ENCODE assay signal across 9 cellular contexts in the genomic region with DNA sequence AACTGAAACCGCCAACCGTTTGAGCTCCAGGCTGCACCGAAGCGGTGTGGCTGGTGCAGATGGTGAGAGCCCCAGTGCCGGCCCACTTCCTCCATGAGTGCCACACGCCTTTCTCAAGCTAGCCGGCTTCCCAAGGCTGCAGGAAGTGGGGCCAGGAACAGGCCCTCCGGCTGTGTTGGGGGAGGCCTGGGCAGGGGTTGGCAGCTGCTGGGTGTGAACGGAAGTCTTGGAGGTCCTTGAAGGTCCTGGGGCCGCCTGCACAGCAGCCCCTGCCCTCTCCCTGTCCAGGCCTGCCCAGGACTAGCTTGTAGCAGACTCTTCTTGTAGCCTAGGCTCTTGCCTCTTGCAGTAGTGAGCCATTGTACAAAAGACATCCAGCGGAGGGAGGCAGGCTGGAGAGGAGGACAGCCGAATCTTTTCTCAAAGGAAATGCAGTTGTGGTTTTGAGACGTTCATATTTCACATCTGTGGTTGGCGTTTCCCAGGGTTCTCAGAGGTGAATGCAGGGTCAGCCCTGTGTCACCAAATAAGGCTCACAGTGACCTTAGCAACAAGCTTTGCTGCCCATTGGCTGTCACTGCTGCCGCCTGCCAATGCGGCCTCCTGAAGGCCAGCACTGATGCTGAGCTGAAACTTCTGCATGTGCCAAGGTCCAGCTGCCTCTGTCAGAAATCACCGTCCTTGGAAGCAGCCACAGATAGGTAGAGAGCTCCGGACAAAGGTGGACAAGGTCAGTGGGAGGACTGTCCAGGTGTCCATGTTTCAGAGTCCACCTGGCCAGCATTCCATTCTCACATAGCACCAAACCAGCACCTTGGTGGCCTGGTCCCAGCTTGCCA. TPM values are rescaled to one million over a fixed set of nuclear protein-coding genes. Genes with fewer than 3 reads are reported as not detected.
DNase-seq lines count a peak whose midpoint lies in the region; ATAC-seq and TF ChIP-seq lines count a peak whose summit lies in the region.
"Had no signal": no experiment of that assay in that cellular context is flagged by ENCODE, and none has a peak within 500 bp of the region (broad histone marks: within the 10 kb centered on the region; RNA-seq: fewer than 3 reads in every experiment).

No MANE protein-coding gene starts in this region.

- DNase-seq in GM04504 (ENCODE audit: low read depth): peak; percentile 55
- peak; percentile 99 for DNase-seq in Jurkat, Clone E6-1 (ENCODE audit: low read depth, low spot score)
- peak; percentile 51 for DNase-seq in activated CD8-positive, alpha-beta memory T cell treated with anti-CD3 and anti-CD28 coated beads, Interleukin-2, amount 50 U/mL, for 4 hours
- peak; percentile 48 for DNase-seq in stimulated activated naive B cell treated with anti-CD40 and anti-IgM and Interleukin-4, amounts not matched to agents 10 μg/mL and 1 μg/mL and 100 μg/mL, for 72 hours
- DNase-seq in HAP-1 (ENCODE audit: low spot score in 2 of 2): no peak
- no peak for DNase-seq in NCI-H345 treated with DMSO at 0.1 percent for 48 hours (lab: John Stamatoyannopoulos, UW; ENCODE audit: unreplicated experiment)

- H3K27me3 Mint-ChIP-seq in stimulated activated naive B cell treated with anti-CD40 and anti-IgM and Interleukin-4, amounts not matched to agents 10 μg/mL and 1 μg/mL and 100 μg/mL, for 72 hours: no peaks in the 10 kb centered on the region

- H3K27me3 ChIP-seq in gastroesophageal sphincter (no peaks in the 10 kb centered on the region), HAP-1 (ENCODE audit: low read depth) (no peaks in the 10 kb centered on the region)

- H3K4me1 ChIP-seq in gastroesophageal sphincter (peaks cover 0 to 53% (median 24%) of the 10 kb centered on the region in 3 donors), HAP-1 (no peaks in the 10 kb centered on the region)

- H3K36me3 ChIP-seq in gastroesophageal sphincter (peaks cover 0 to 34% of the 10 kb centered on the region in 2 donors), HAP-1 (replicated peaks) (no peaks in the 10 kb centered on the region)

- H3K9me3 ChIP-seq in gastroesophageal sphincter (no peaks in the 10 kb centered on the region), HAP-1 (no peaks in the 10 kb centered on the region)

- TF ChIP-seq CTCF in gastroesophageal sphincter (IDR thresholded peaks at IDR 0.05): no peak

- H3K36me3 Mint-ChIP-seq in stimulated activated naive B cell treated with anti-CD40 and anti-IgM and Interleukin-4, amounts not matched to agents 10 μg/mL and 1 μg/mL and 100 μg/mL, for 72 hours: peaks cover 2 to 7% of the 10 kb centered on the region in 2 donors

- H3K4me3 ChIP-seq in Jurkat, Clone E6-1 (ENCODE audit: low read length): peak overlapping the region; percentile 45
- H3K4me3 ChIP-seq in gastroesophageal sphincter (peak overlapping the region in 1 of 2 donors; percentile 4), HAP-1 (no peak overlapping the region)

- peak overlapping the region; percentile 37 to 67 for H3K4me3 Mint-ChIP-seq in stimulated activated naive B cell treated with anti-CD40 and anti-IgM and Interleukin-4, amounts not matched to agents 10 μg/mL and 1 μg/mL and 100 μg/mL, for 72 hours

- peak overlapping the region in 3 of 4 donors; percentile 27 to 37 (median 28) for H3K27ac ChIP-seq in gastroesophageal sphincter

- in situ Hi-C loops in HAP-1 (cut with MboI; ENCODE audit: low sequenced_read_pairs): no loop called here

- WGBS in gastroesophageal sphincter (ENCODE audit: low coverage in 1 of 2), 2 donors: 59 to 90% methylated on average over 2 to 9 of the region's 18 CpGs

- no peak for TF ChIP-seq POLR2A in gastroesophageal sphincter (IDR thresholded peaks at IDR 0.05)

- peaks cover 68 to 86% of the 10 kb centered on the region in 2 donors for H3K4me1 Mint-ChIP-seq in stimulated activated naive B cell treated with anti-CD40 and anti-IgM and Interleukin-4, amounts not matched to agents 10 μg/mL and 1 μg/mL and 100 μg/mL, for 72 hours

- no peak for TF ChIP-seq EP300 in gastroesophageal sphincter (IDR thresholded peaks at IDR 0.05)

- ATAC-seq in GM21447 (IDR thresholded peaks at IDR 0.05; ENCODE audit: unreplicated experiment) (peak; percentile 63), gastroesophageal sphincter (peak; percentile 23)
- peak; percentile 74 to 76 for ATAC-seq in stimulated activated naive B cell treated with anti-CD40 and anti-IgM and Interleukin-4, amounts not matched to agents 10 μg/mL and 1 μg/mL and 100 μg/mL, for 72 hours (replicated peaks)
- ATAC-seq: Panc1 had no signal

- peak overlapping the region; percentile 51 for H3K27ac Mint-ChIP-seq in stimulated activated naive B cell treated with anti-CD40 and anti-IgM and Interleukin-4, amounts not matched to agents 10 μg/mL and 1 μg/mL and 100 μg/mL, for 72 hours

- no peaks in the 10 kb centered on the region for H3K9me3 Mint-ChIP-seq in stimulated activated naive B cell treated with anti-CD40 and anti-IgM and Interleukin-4, amounts not matched to agents 10 μg/mL and 1 μg/mL and 100 μg/mL, for 72 hours

RNA-seq across cellular contexts. Expression of a gene that starts 23.9 kb away (rescaled TPM):
- 67.5 TPM for polyA plus RNA-seq in Jurkat, Clone E6-1 (2012; ENCODE audit: insufficient read depth, insufficient read length)
- 10 to 100 TPM; 10.9 to 74.3 (median 19.4) TPM for total RNA-seq in gastroesophageal sphincter

Comparison
In these comparisons a context has a peak if more than half of its experiments do, and no peak if none do; other contexts are left out.
1. DNase-seq: peak in GM04504 (single experiment), Jurkat, Clone E6-1 (single experiment), activated CD8-positive, alpha-beta memory T cell treated with anti-CD3 and anti-CD28 coated beads, Interleukin-2, amount 50 U/mL, for 4 hours (single experiment) and stimulated activated naive B cell treated with anti-CD40 and anti-IgM and Interleukin-4, amounts not matched to agents 10 μg/mL and 1 μg/mL and 100 μg/mL, for 72 hours (single experiment); none in HAP-1 (0 of 2) and NCI-H345 treated with DMSO at 0.1 percent for 48 hours (single experiment).
2. ATAC-seq: peak in every context shown above with its lines; median percentile 75 in stimulated activated naive B cell treated with anti-CD40 and anti-IgM and Interleukin-4, amounts not matched to agents 10 μg/mL and 1 μg/mL and 100 μg/mL, for 72 hours; 63 in GM21447; 23 in gastroesophageal sphincter.